ENCODE assay signal across 25 cellular contexts in genomic region chr6:128847481-128848168, GRCh38. TPM values are rescaled to one million over a fixed set of nuclear protein-coding genes. Genes with fewer than 3 reads are reported as not detected.
A peak's percentile ranks its signal among the peaks of the same experiment; 100 is the strongest.
DNase-seq lines count a peak whose midpoint lies in the region; FAIRE-seq and TF ChIP-seq lines count a peak whose summit lies in the region.
"Had no signal": no experiment of that assay in that cellular context is flagged by ENCODE, and none has a peak within 500 bp of the region (broad histone marks: within the 10 kb centered on the region; RNA-seq: fewer than 3 reads in every experiment).

No MANE protein-coding gene starts in this region.

- H3K4me3 ChIP-seq in HAP-1 (no peak overlapping the region), adipocyte (ENCODE audit: low read length) (no peak overlapping the region), hepatocyte (no peak overlapping the region), tibial artery (no peak overlapping the region)
- H3K4me3 ChIP-seq: SJSA1 had no signal

- H3K36me3 ChIP-seq in HAP-1 (replicated peaks) (no peaks in the 10 kb centered on the region), adipocyte (ENCODE audit: control insufficient read depth, insufficient read depth, low read length, severe bottlenecking) (no peaks in the 10 kb centered on the region), hepatocyte (replicated peaks; ENCODE audit: insufficient read depth, low read depth) (no peaks in the 10 kb centered on the region), tibial artery (no peaks in the 10 kb centered on the region)
- H3K36me3 ChIP-seq: SJSA1 had no signal

- WGBS in hepatocyte (ENCODE audit: low lambda C conversion rate, missing lambda C conversion rate): 4% methylated on average over 1 of the region's 1 CpG

- H3K79me2 ChIP-seq in hepatocyte: no peaks in the 10 kb centered on the region

- peaks cover 26% of the 10 kb centered on the region for H3K4me1 ChIP-seq in HAP-1
- H3K4me1 ChIP-seq in adipocyte (ENCODE audit: control insufficient read depth, insufficient read depth, low read length): no peaks in the 10 kb centered on the region
- no peaks in the 10 kb centered on the region for H3K4me1 ChIP-seq in hepatocyte (ENCODE audit: insufficient read depth)
- no peaks in the 10 kb centered on the region for H3K4me1 ChIP-seq in tibial artery
- H3K4me1 ChIP-seq: SJSA1 had no signal

- in situ Hi-C loops in HAP-1 (cut with MboI; ENCODE audit: low sequenced_read_pairs): no loop called here

- H3K27ac ChIP-seq in hepatocyte (peak overlapping the region; percentile 20), tibial artery (no peak overlapping the region)
- H3K27ac ChIP-seq: SJSA1 had no signal

- no peak overlapping the region for H2AFZ ChIP-seq in hepatocyte

- H3K9me3 ChIP-seq in HAP-1: no peaks in the 10 kb centered on the region
- no peaks in the 10 kb centered on the region for H3K9me3 ChIP-seq in adipocyte (ENCODE audit: control insufficient read depth, low read length)
- no peaks in the 10 kb centered on the region for H3K9me3 ChIP-seq in hepatocyte (ENCODE audit: low read depth)
- no peaks in the 10 kb centered on the region for H3K9me3 ChIP-seq in tibial artery

- no peak for TF ChIP-seq CTCF in D721Med (IDR thresholded peaks at IDR 0.05; ENCODE audit: insufficient read depth, missing control alignments)
- no peak for TF ChIP-seq CTCF in hepatocyte (IDR thresholded peaks at IDR 0.05; ENCODE audit: poor library complexity)
- TF ChIP-seq CTCF in tibial artery (IDR thresholded peaks at IDR 0.05): no peak

- peaks cover 4% of the 10 kb centered on the region for H3K9me2 ChIP-seq in hepatocyte (replicated peaks; ENCODE audit: insufficient read depth)

- H3K9ac ChIP-seq in adipocyte (ENCODE audit: low read length): no peak overlapping the region

- H3K27me3 ChIP-seq in HAP-1 (ENCODE audit: low read depth) (no peaks in the 10 kb centered on the region), adipocyte (replicated peaks; ENCODE audit: control insufficient read depth, insufficient read depth, low read length) (no peaks in the 10 kb centered on the region), hepatocyte (no peaks in the 10 kb centered on the region), tibial artery (no peaks in the 10 kb centered on the region)
- H3K27me3 ChIP-seq: SJSA1 had no signal

- DNase-seq in D721Med (ENCODE audit: insufficient read length, low spot score) (no peak), HAP-1 (ENCODE audit: low spot score in 2 of 2) (peak; percentile 63 to 97), adipocyte (ENCODE audit: low read depth) (peak; percentile 7), hepatocyte (ENCODE audit: low spot score) (no peak), tibial artery (no peak), NCI-H2171 (lab: John Stamatoyannopoulos, UW) (no peak), midbrain (lab: John Stamatoyannopoulos, UW) (no peak)
- no peak for DNase-seq in activated CD4-positive, CD25-positive, alpha-beta regulatory T cell treated with anti-CD3 and anti-CD28 coated beads, Interleukin-2, amount 50 U/mL, for 72 hours
- DNase-seq: CD8-positive, alpha-beta memory T cell; DMS79 treated with DMSO at 0.1 percent for 48 hours; KBM-7; MV-4-11; NCI-H1105; NCI-H1436 treated with DMSO at 0.1 percent for 48 hours; NCI-H187 treated with DMSO at 0.1 percent for 48 hours; NCI-H446 treated with DMSO at 0.1 percent for 48 hours; NCI-H69; NK-92 treated with Interleukin-12 subunit alpha and Interleukin-12 subunit beta, amount 100 ng/mL, for 24 hours; PC-3 had no signal

- no peaks in the 10 kb centered on the region for H4K20me1 ChIP-seq in hepatocyte (ENCODE audit: insufficient read depth, poor library complexity, severe bottlenecking)

- peak; percentile 96 for FAIRE-seq in D721Med (lab: Jason Lieb, UNC)
- FAIRE-seq: GM12892, H54, HTR-8/SVneo had no signal

- peak overlapping the region; percentile 17 for H3K4me2 ChIP-seq in hepatocyte

- intact Hi-C loops in tibial artery (cut with DNase I; ENCODE audit: low total_unique reads): no loop called here

RNA-seq across cellular contexts. Expression of gene LAMA2, which starts 35.3 kb away (rescaled TPM):
- total RNA-seq in hepatocyte: 55.6 and 57.5 TPM in 2 replicates
- 11.1 and 12.3 TPM in 2 replicates for polyA plus RNA-seq in hepatocyte
- total RNA-seq: B cell had no signal
- polyA plus RNA-seq: CD14-positive monocyte had no signal

Comparison
In these comparisons a context has a peak if more than half of its experiments do, and no peak if none do; other contexts are left out.
1. DNase-seq: peak in HAP-1 (2 of 2) and adipocyte (single experiment); none in D721Med (single experiment), hepatocyte (single experiment), activated CD4-positive, CD25-positive, alpha-beta regulatory T cell treated with anti-CD3 and anti-CD28 coated beads, Interleukin-2, amount 50 U/mL, for 72 hours (single experiment), tibial artery (0 of 2), NCI-H2171 (single experiment) and midbrain (single experiment).